Comparison of ENCODE assay signal across 14 cellular contexts in the genomic region with DNA sequence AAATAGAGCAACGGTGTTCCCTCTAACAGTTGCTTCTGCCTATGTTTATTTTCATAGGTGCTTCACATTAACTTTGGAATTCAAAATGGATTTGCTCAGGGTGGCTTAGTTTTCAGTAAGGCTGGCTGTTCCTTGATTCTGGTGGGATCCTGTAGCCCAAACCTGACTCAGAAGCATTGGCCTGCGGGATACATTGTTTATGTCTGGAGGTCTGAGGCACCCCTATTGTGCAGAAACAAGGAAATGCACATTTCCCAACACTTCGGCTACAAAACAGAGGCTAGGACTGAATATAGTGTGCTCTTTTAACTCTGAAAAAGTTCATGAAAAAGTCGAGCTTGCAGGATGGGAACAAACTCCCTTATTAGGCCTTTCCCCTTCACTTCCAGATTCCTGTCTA.
"Had no signal": no experiment of that assay in that cellular context is flagged by ENCODE, and none has a peak within 500 bp of the region (broad histone marks: within the 10 kb centered on the region; RNA-seq: fewer than 3 reads in every experiment).

No MANE protein-coding gene starts in this region.

- ATAC-seq: activated CD4-positive, CD25-positive, alpha-beta regulatory T cell treated with anti-CD3 and anti-CD28 coated beads, Interleukin-2, amount 50 U/mL, for 24 hours; left cardiac atrium; natural killer cell treated with Interleukin-12 subunit alpha and Interleukin-12 subunit beta and Interleukin-15 and Interleukin-18, amount 100 ng/mL, for 72 hours had no signal

- H3K4me3 ChIP-seq: cardiac muscle cell, colonic mucosa, ovary, stomach, thoracic aorta had no signal

- DNase-seq: activated naive CD4-positive, alpha-beta T cell treated with anti-CD3 and anti-CD28 coated beads, Interleukin-2, amount 50 U/mL, for 16 hours; activated T-cell treated with anti-CD3 and anti-CD28 coated beads, Interleukin-2, amount 50 U/mL, for 1 hour; amygdala; colonic mucosa; effector CD4-positive, alpha-beta T cell; hippocampal formation; left cardiac atrium; ovary; stomach; T-helper 2 cell had no signal
